In the genomic region with DNA sequence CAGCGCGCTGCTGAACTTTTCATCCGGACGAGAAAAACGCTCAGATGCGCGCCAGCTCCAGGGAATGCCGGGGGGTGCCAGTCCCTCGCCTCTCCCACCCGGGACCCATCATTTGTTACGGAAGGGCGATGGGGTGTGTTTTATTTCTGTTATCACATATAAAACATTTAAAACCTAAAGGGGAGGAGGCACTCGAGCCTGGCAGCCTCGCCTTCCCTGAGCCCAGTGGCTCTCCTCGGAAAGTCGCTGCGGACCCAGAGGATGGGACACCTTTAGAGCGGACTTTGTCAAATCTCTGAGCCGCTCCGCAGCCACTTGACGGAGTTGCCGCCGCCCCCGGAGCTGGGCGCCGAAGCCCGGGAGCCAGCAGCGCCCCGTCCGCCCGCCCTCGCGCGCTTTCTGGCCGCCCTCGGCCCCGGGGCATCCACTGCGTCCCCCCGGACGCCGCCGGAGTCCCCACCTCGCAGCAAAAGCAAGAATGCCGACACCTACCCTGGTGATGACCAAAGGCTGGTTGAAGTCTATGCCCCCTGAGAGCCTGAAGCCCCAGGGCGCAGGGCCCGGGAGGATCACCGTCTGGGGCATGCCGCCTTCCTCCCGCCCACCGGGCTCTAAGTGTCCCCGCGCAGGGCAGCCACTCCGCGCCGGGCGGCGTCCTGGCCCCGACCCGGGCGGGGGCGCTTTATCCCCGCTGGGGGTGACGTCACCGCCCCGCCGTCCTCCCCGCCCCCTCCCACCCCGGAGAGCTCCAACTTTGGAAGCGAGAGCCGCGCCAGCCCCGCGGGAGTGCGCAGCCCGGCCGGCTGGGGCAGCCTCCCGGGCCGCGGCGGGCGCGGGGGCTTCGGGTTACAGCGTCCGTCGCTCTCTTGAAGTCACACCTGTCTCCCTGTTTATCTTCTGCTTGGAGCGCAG, we compare ENCODE assay signal across 8 cellular contexts. TPM values are rescaled to one million over a fixed set of nuclear protein-coding genes. Genes with fewer than 3 reads are reported as not detected.
DNase-seq lines count a peak whose midpoint lies in the region; ATAC-seq and TF ChIP-seq lines count a peak whose summit lies in the region.

A gene with protein sequence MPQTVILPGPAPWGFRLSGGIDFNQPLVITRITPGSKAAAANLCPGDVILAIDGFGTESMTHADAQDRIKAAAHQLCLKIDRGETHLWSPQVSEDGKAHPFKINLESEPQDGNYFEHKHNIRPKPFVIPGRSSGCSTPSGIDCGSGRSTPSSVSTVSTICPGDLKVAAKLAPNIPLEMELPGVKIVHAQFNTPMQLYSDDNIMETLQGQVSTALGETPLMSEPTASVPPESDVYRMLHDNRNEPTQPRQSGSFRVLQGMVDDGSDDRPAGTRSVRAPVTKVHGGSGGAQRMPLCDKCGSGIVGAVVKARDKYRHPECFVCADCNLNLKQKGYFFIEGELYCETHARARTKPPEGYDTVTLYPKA (minus strand): TSS at position 658 of the 912 bp plus-strand sequence. CDS start 73 bp downstream, at position 585.

- no peak for TF ChIP-seq CTCF in GM10266 (IDR thresholded peaks at IDR 0.05; ENCODE audit: control insufficient read depth, insufficient read depth, low read depth, missing control alignments)

- ATAC-seq in GM21447 (IDR thresholded peaks at IDR 0.05; ENCODE audit: unreplicated experiment): no peak
- no peak for ATAC-seq in HG02840 (IDR thresholded peaks at IDR 0.05; ENCODE audit: low FRiP score, unreplicated experiment)

- DNase-seq in A172 (ENCODE audit: low spot score): peak; percentile 22
- DNase-seq in GM10266 (ENCODE audit: extremely low spot score): peak; percentile 67
- DNase-seq in NCI-H345 (lab: John Stamatoyannopoulos, UW): peak; percentile 69
- DNase-seq in cerebellum (ENCODE audit: low spot score): peak; percentile 40
- peak; percentile 41 for DNase-seq in kidney tubule cell (ENCODE audit: low spot score)
- peak; percentile 31 for DNase-seq in stimulated activated CD8-positive, alpha-beta memory T cell treated with anti-CD3 and anti-CD28 coated beads, Interleukin-4, amount 100 ng/mL, for 48 hours

RNA-seq across cellular contexts. Expression of the gene that starts here (rescaled TPM):
- total RNA-seq in A172 (2014; rRNA removed; shearing (Covaris generic)): 6.0 and 10.3 TPM in 2 replicates
- 93.4 TPM for total RNA-seq in cerebellum
